ENCODE assay signal across 18 cellular contexts in genomic region chr12:58502857-58503256, GRCh38.
DNase-seq lines count a peak whose midpoint lies in the region; ATAC-seq, FAIRE-seq and TF ChIP-seq lines count a peak whose summit lies in the region.
"Had no signal": no experiment of that assay in that cellular context is flagged by ENCODE, and none has a peak within 500 bp of the region (broad histone marks: within the 10 kb centered on the region; RNA-seq: fewer than 3 reads in every experiment).

No MANE protein-coding gene starts in this region.

- H4K5ac ChIP-seq in H1 (ENCODE audit: insufficient read length, low read depth, low read length) = no peak overlapping the region

- H3K9ac ChIP-seq in H1 (replicated peaks in 1 of 4; ENCODE audit: extremely low read depth in 1 of 4, low read depth in 3 of 4, low read length in 3 of 4) (no peak overlapping the region), neural progenitor cell (no peak overlapping the region)

- H4K91ac ChIP-seq in H1 (replicated peaks; ENCODE audit: insufficient read length, low read length) = no peak overlapping the region

- H4K8ac ChIP-seq in H1 (ENCODE audit: extremely low read depth, insufficient read depth, low read length) = no peak overlapping the region

- H4K20me1 ChIP-seq in H1 (replicated peaks in 1 of 2; ENCODE audit: control insufficient read depth in 1 of 2, insufficient read depth in 2 of 2, low read length in 2 of 2) (no peaks in the 10 kb centered on the region), neural progenitor cell (ENCODE audit: low read depth) (no peaks in the 10 kb centered on the region)

- no peak overlapping the region for H2BK15ac ChIP-seq in H1 (ENCODE audit: low read length)

- no peak overlapping the region for H2BK20ac ChIP-seq in H1 (ENCODE audit: low read length)

- peaks cover 16% of the 10 kb centered on the region for H3F3A ChIP-seq in neural progenitor cell (ENCODE audit: low read depth)

- H3K27ac Mint-ChIP-seq in neural progenitor cell = peak overlapping the region; percentile 82
- H3K27ac Mint-ChIP-seq: activated T-helper 2 cell treated with anti-CD3 and anti-CD28 coated beads, Interferon-gamma antibody, Interleukin-2, Interleukin-4, amounts not matched to agents 10 μg/mL and 5 μg/mL and 100 μg/mL, durations not matched to agents 14 hours and 24 hours and 36 hours had no signal

- CTCF ChIA-PET in H1 (lab: Charles Lee; ENCODE audit: partially characterized antibody) = interaction anchor here (1.2 kb wide), 1 partner anchor 59 kb away, joined by 3 read pairs; no protein-coding TSS in a partner anchor

- no peak overlapping the region for H2BK5ac ChIP-seq in H1 (ENCODE audit: low read depth, low read length)

- no peak overlapping the region for H3K23ac ChIP-seq in H1 (ENCODE audit: insufficient read length)

- DNase-seq in EL (peak; percentile 19), NCI-H146 treated with DMSO at 0.1 percent for 48 hours (lab: John Stamatoyannopoulos, UW; ENCODE audit: unreplicated experiment) (peak; percentile 67), H1 (ENCODE audit: low read depth in 1 of 2, low spot score in 2 of 2) (no peak), neural progenitor cell (ENCODE audit: low spot score) (peak; percentile 27), superior temporal gyrus (ENCODE audit: extremely low spot score) (no peak), NCI-H2107 (lab: John Stamatoyannopoulos, UW) (no peak)
- no peak for DNase-seq in activated naive CD4-positive, alpha-beta T cell treated with anti-CD3 and anti-CD28 coated beads, Interleukin-2, amount 50 U/mL, for 16 hours
- DNase-seq: amniotic stem cell, erythroblast, KBM-7, ovary, stomach had no signal

- H2BK120ac ChIP-seq in H1 (replicated peaks; ENCODE audit: low read depth, low read length) = no peak overlapping the region

- no peak for TF ChIP-seq RAD21 in H1 (IDR thresholded peaks at IDR 0.05 in 1 of 2, conservative IDR thresholded peaks at IDR 0.05 in 1 of 2; ENCODE audit: low read depth in 2 of 2, low read length in 2 of 2)

- H3K4ac ChIP-seq in H1 (replicated peaks; ENCODE audit: insufficient read length, low read depth, low read length) = no peak overlapping the region

- H3K4me3 ChIP-seq in H1 (ENCODE audit: extremely low read depth in 1 of 4, insufficient read depth in 2 of 4, low read depth in 3 of 4, low read length in 4 of 4) = no peak overlapping the region
- H3K4me3 ChIP-seq in neural progenitor cell = peak overlapping the region; percentile 4
- H3K4me3 ChIP-seq: coronary artery, heart left ventricle, ovary, stomach had no signal

- H3K27me3 ChIP-seq in H1 (replicated peaks in 1 of 4; ENCODE audit: control insufficient read depth in 3 of 4, extremely low read depth in 1 of 4, insufficient read depth in 3 of 4, low read length in 3 of 4) = no peaks in the 10 kb centered on the region
- no peaks in the 10 kb centered on the region for H3K27me3 ChIP-seq in neural progenitor cell
- H3K27me3 ChIP-seq: heart left ventricle, ovary, stomach had no signal

- TF ChIP-seq EP300 in H1 (IDR thresholded peaks at IDR 0.05; ENCODE audit: borderline replicate concordance in 1 of 2, low read depth in 2 of 2, low read length in 2 of 2) = no peak

- H2AFZ ChIP-seq in H1 (ENCODE audit: low read length) = 0 out of 2 replicates have a peak overlapping the region, but pooled peaks have one; percentile 19
- no peak overlapping the region for H2AFZ ChIP-seq in neural progenitor cell (replicated peaks)

- H3K23me2 ChIP-seq in H1 (ENCODE audit: low read depth, low read length) = no peaks in the 10 kb centered on the region; the same call in 1 of the 2 replicates

- H3K4me2 ChIP-seq in H1 (ENCODE audit: insufficient read depth in 1 of 2, low read depth in 2 of 2, low read length in 2 of 2) (no peak overlapping the region), neural progenitor cell (peak overlapping the region; percentile 46)

- no peak for ATAC-seq in HG02970 (IDR thresholded peaks at IDR 0.05; ENCODE audit: low FRiP score, unreplicated experiment)
- ATAC-seq: heart left ventricle had no signal

- H3K4me3 Mint-ChIP-seq in neural progenitor cell = no peak overlapping the region

- no peak for FAIRE-seq in H1 (lab: Jason Lieb, UNC)
- FAIRE-seq: D721Med had no signal

- no peak overlapping the region for H3K14ac ChIP-seq in H1 (ENCODE audit: insufficient read length)

- no peaks in the 10 kb centered on the region for H3K79me1 ChIP-seq in H1 (ENCODE audit: low read depth, low read length)

- H2AK5ac ChIP-seq in H1 (ENCODE audit: low read depth, low read length) = no peak overlapping the region

- H3K79me2 ChIP-seq in H1 (ENCODE audit: control insufficient read depth in 1 of 2, insufficient read depth in 2 of 2, low read length in 2 of 2) (no peaks in the 10 kb centered on the region), neural progenitor cell (ENCODE audit: low read depth) (no peaks in the 10 kb centered on the region)

- no peak overlapping the region for H2BK12ac ChIP-seq in H1 (ENCODE audit: low read depth, low read length)

- WGBS in H1 (ENCODE audit: extremely low coverage in 1 of 2, insufficient coverage in 1 of 2, insufficient read length in 1 of 2, insufficient replicate concordance in 2 of 2, low coverage in 1 of 2, low lambda C conversion rate in 2 of 2, missing lambda C conversion rate in 1 of 2), 2 experiments = 91% methylated on average over 3 of the region's 3 CpGs; no CpG with 5 or more reads in 1 of the 2 experiments

- POLR2A ChIA-PET in H1 (lab: Charles Lee; ENCODE audit: partially characterized antibody) = no interaction called here

- no peaks in the 10 kb centered on the region for H3K36me3 Mint-ChIP-seq in neural progenitor cell

- H3K4me1 ChIP-seq in H1 (replicated peaks in 1 of 4; ENCODE audit: control insufficient read depth in 3 of 4, insufficient read depth in 4 of 4, low read length in 3 of 4) (no peaks in the 10 kb centered on the region; a peak in 1 of 7 replicates), neural progenitor cell (peaks cover 30% of the 10 kb centered on the region)
- H3K4me1 ChIP-seq: heart left ventricle had no signal

- no peaks in the 10 kb centered on the region for H3K9me3 Mint-ChIP-seq in neural progenitor cell
- H3K9me3 Mint-ChIP-seq: activated T-helper 2 cell treated with anti-CD3 and anti-CD28 coated beads, Interferon-gamma antibody, Interleukin-2, Interleukin-4, amounts not matched to agents 10 μg/mL and 5 μg/mL and 100 μg/mL, durations not matched to agents 14 hours and 24 hours and 36 hours had no signal

- TF ChIP-seq CTCF in H1 (IDR thresholded peaks at IDR 0.05; ENCODE audit: control extremely low read depth in 1 of 3, insufficient read depth in 1 of 3, low read depth in 1 of 3, low read length in 3 of 3) (no peak), neural progenitor cell (IDR thresholded peaks at IDR 0.05) (no peak)

- no peaks in the 10 kb centered on the region for H3K27me3 Mint-ChIP-seq in neural progenitor cell (ENCODE audit: insufficient read depth, low read depth)

- H3K36me3 ChIP-seq in H1 (ENCODE audit: control insufficient read depth in 2 of 4, insufficient read depth in 4 of 4, low read length in 3 of 4) (no peaks in the 10 kb centered on the region), neural progenitor cell (no peaks in the 10 kb centered on the region)
- H3K36me3 ChIP-seq: heart left ventricle, ovary, stomach had no signal

- no peak overlapping the region for H3K56ac ChIP-seq in H1 (replicated peaks; ENCODE audit: insufficient read length, low read depth, low read length)

- no peak for TF ChIP-seq POLR2A in H1 (IDR thresholded peaks at IDR 0.05; ENCODE audit: control extremely low read depth in 1 of 2, low read depth in 2 of 2, low read length in 2 of 2)

- no peaks in the 10 kb centered on the region for H3K9me3 ChIP-seq in H1 (ENCODE audit: insufficient read depth in 2 of 2, low read depth in 1 of 2, low read length in 1 of 2)
- no peaks in the 10 kb centered on the region for H3K9me3 ChIP-seq in neural progenitor cell (ENCODE audit: low read depth)
- H3K9me3 ChIP-seq: heart left ventricle, ovary, stomach had no signal

- H3K4me1 Mint-ChIP-seq in neural progenitor cell = peaks cover 22% of the 10 kb centered on the region

- H3K27ac ChIP-seq in H1 (ENCODE audit: low read depth, low read length) = no peak overlapping the region
- peak overlapping the region; percentile 64 for H3K27ac ChIP-seq in neural progenitor cell
- H3K27ac ChIP-seq: coronary artery, heart left ventricle, HL-60, ovary, stomach had no signal

- no peak overlapping the region for H3K18ac ChIP-seq in H1 (ENCODE audit: extremely low read depth, low read length)

TF ChIP-seq in H1, 55 proteins besides CTCF, POLR2A, EP300 and RAD21 (continues in another document):
- no peak for TF ChIP-seq NANOG (IDR thresholded peaks at IDR 0.05; ENCODE audit: insufficient read depth, low read depth, low read length, poor library complexity, severe bottlenecking)
- TF ChIP-seq TAF1 (IDR thresholded peaks at IDR 0.05; ENCODE audit: low read depth, low read length) = no peak
- no peak for TF ChIP-seq BCL11A (IDR thresholded peaks at IDR 0.05; ENCODE audit: low read depth in 2 of 2, low read length in 2 of 2)
- TF ChIP-seq ATF2 (IDR thresholded peaks at IDR 0.05; ENCODE audit: low read length) = no peak
- TF ChIP-seq SP1 (IDR thresholded peaks at IDR 0.05; ENCODE audit: low read depth, low read length) = no peak
- no peak for TF ChIP-seq TBP (IDR thresholded peaks at IDR 0.05; ENCODE audit: low read depth, low read length)
- TF ChIP-seq TAF7 (optimal IDR thresholded peaks at IDR 0.05; ENCODE audit: borderline replicate concordance, low read depth, low read length) = no peak
- no peak for TF ChIP-seq E2F6 (IDR thresholded peaks at IDR 0.05)
- no peak for TF ChIP-seq YY1 (IDR thresholded peaks at IDR 0.05; ENCODE audit: low read depth, low read length)
- TF ChIP-seq PHF8 (conservative IDR thresholded peaks at IDR 0.05; ENCODE audit: low read depth, low read length) = no peak
- TF ChIP-seq SIN3A (conservative IDR thresholded peaks at IDR 0.05 in 1 of 2, IDR thresholded peaks at IDR 0.05 in 1 of 2; ENCODE audit: low read depth in 1 of 2, low read length in 2 of 2) = no peak

Comparison
In these comparisons a context has a peak if more than half of its experiments do, and no peak if none do; other contexts are left out.
1. DNase-seq: peak in EL (single experiment), NCI-H146 treated with DMSO at 0.1 percent for 48 hours (single experiment) and neural progenitor cell (single experiment); none in H1 (0 of 2), superior temporal gyrus (single experiment), activated naive CD4-positive, alpha-beta T cell treated with anti-CD3 and anti-CD28 coated beads, Interleukin-2, amount 50 U/mL, for 16 hours (single experiment) and NCI-H2107 (single experiment).